In genomic region chr2:61537590-61538178, GRCh38 we compare ENCODE assay signal across 8 cellular contexts. TPM values are rescaled to one million over a fixed set of nuclear protein-coding genes. Genes with fewer than 3 reads are reported as not detected.
DNase-seq lines count a peak whose midpoint lies in the region; ATAC-seq lines count a peak whose summit lies in the region.

No MANE protein-coding gene starts in this region.

- CTCF ChIA-PET in activated CD4-positive, alpha-beta memory T cell treated with anti-CD3 and anti-CD28 coated beads, Interleukin-2, amount 10 ng/mL, durations not matched to agents 7 days and 5 days (lab: Charles Lee) = interaction anchor here (1.2 to 1.5 kb wide), 2 partner anchors 111 to 133 kb away, joined by 4 to 5 read pairs; no protein-coding TSS in a partner anchor

- H3K9me3 Mint-ChIP-seq in activated CD4-positive, alpha-beta memory T cell treated with anti-CD3 and anti-CD28 coated beads, Interleukin-2, amount 10 ng/mL, durations not matched to agents 7 days and 5 days = no peaks in the 10 kb centered on the region
- H3K9me3 Mint-ChIP-seq in stimulated activated effector memory CD8-positive, alpha-beta T cell treated with anti-CD3 and anti-CD28 coated beads, Interleukin-12 subunit alpha, Interleukin-12 subunit beta, amount 100 ng/mL, for 72 hours = no peaks in the 10 kb centered on the region

- peaks cover 28% of the 10 kb centered on the region for H3K36me3 Mint-ChIP-seq in activated CD4-positive, alpha-beta memory T cell treated with anti-CD3 and anti-CD28 coated beads, Interleukin-2, amount 10 ng/mL, durations not matched to agents 7 days and 5 days (ENCODE audit: low read depth)
- peaks cover 58% of the 10 kb centered on the region for H3K36me3 Mint-ChIP-seq in stimulated activated effector memory CD8-positive, alpha-beta T cell treated with anti-CD3 and anti-CD28 coated beads, Interleukin-12 subunit alpha, Interleukin-12 subunit beta, amount 100 ng/mL, for 72 hours

- peaks cover 37% of the 10 kb centered on the region for H3K4me1 Mint-ChIP-seq in activated CD4-positive, alpha-beta memory T cell treated with anti-CD3 and anti-CD28 coated beads, Interleukin-2, amount 10 ng/mL, durations not matched to agents 7 days and 5 days
- H3K4me1 Mint-ChIP-seq in stimulated activated effector memory CD8-positive, alpha-beta T cell treated with anti-CD3 and anti-CD28 coated beads, Interleukin-12 subunit alpha, Interleukin-12 subunit beta, amount 100 ng/mL, for 72 hours = peaks cover 34% of the 10 kb centered on the region

- peak overlapping the region; percentile 62 for H3K4me3 ChIP-seq in iPS-18c (ENCODE audit: insufficient read depth, low read depth, low read length)

- DNase-seq in NCI-H82 (lab: John Stamatoyannopoulos, UW) (peak; percentile 79), NCI-H82 treated with DMSO at 0.1 percent for 48 hours (lab: John Stamatoyannopoulos, UW; ENCODE audit: unreplicated experiment) (no peak), DMS153 (lab: John Stamatoyannopoulos, UW) (no peak)
- DNase-seq in activated CD4-positive, alpha-beta memory T cell treated with anti-CD3 and anti-CD28 coated beads, Interleukin-2, amount 10 ng/mL, durations not matched to agents 7 days and 5 days = no peak
- DNase-seq in stimulated activated effector memory CD8-positive, alpha-beta T cell treated with anti-CD3 and anti-CD28 coated beads, Interleukin-12 subunit alpha, Interleukin-12 subunit beta, amount 100 ng/mL, for 72 hours (ENCODE audit: low spot score in 2 of 2) = no peak
- DNase-seq in activated CD8-positive, alpha-beta memory T cell treated with anti-CD3 and anti-CD28 coated beads, Interleukin-2, amount 50 U/mL, for 4 hours = no peak

- no peaks in the 10 kb centered on the region for H3K27me3 Mint-ChIP-seq in activated CD4-positive, alpha-beta memory T cell treated with anti-CD3 and anti-CD28 coated beads, Interleukin-2, amount 10 ng/mL, durations not matched to agents 7 days and 5 days

- H3K4me3 Mint-ChIP-seq in activated CD4-positive, alpha-beta memory T cell treated with anti-CD3 and anti-CD28 coated beads, Interleukin-2, amount 10 ng/mL, durations not matched to agents 7 days and 5 days = peak overlapping the region; percentile 97
- H3K4me3 Mint-ChIP-seq in stimulated activated effector memory CD8-positive, alpha-beta T cell treated with anti-CD3 and anti-CD28 coated beads, Interleukin-12 subunit alpha, Interleukin-12 subunit beta, amount 100 ng/mL, for 72 hours = peak overlapping the region; percentile 98

- H3K27ac Mint-ChIP-seq in activated CD4-positive, alpha-beta memory T cell treated with anti-CD3 and anti-CD28 coated beads, Interleukin-2, amount 10 ng/mL, durations not matched to agents 7 days and 5 days = peak overlapping the region; percentile 100
- peak overlapping the region; percentile 100 for H3K27ac Mint-ChIP-seq in stimulated activated effector memory CD8-positive, alpha-beta T cell treated with anti-CD3 and anti-CD28 coated beads, Interleukin-12 subunit alpha, Interleukin-12 subunit beta, amount 100 ng/mL, for 72 hours

- POLR2A ChIA-PET in activated CD4-positive, alpha-beta memory T cell treated with anti-CD3 and anti-CD28 coated beads, Interleukin-2, amount 10 ng/mL, durations not matched to agents 7 days and 5 days (lab: Charles Lee) = interaction anchor here (0.6 to 3.3 kb wide), 27 partner anchors 8 to 660 kb away, joined by 3 to 44 read pairs (median 5); partner anchors contain the start of genes FAM161A, PEX13, PUS10 and REL

- ATAC-seq in stimulated activated effector memory CD8-positive, alpha-beta T cell treated with anti-CD3 and anti-CD28 coated beads, Interleukin-12 subunit alpha, Interleukin-12 subunit beta, amount 100 ng/mL, for 72 hours = no peak
- no peak for ATAC-seq in HG02884 (IDR thresholded peaks at IDR 0.05; ENCODE audit: unreplicated experiment)

- H3K9me3 ChIP-seq in iPS-18c (ENCODE audit: control insufficient read depth, insufficient read depth, low read length) = no peaks in the 10 kb centered on the region

RNA-seq across cellular contexts. Expression of gene XPO1, which starts 0.5 kb away (rescaled TPM):
- total RNA-seq in activated CD4-positive, alpha-beta memory T cell treated with anti-CD3 and anti-CD28 coated beads, Interleukin-2, amount 10 ng/mL, durations not matched to agents 7 days and 5 days = 100 to 1,000 TPM; 166 to 172 TPM
